ENCODE assay signal across 9 cellular contexts in genomic region chr20:17796096-17796563, GRCh38.
DNase-seq lines count a peak whose midpoint lies in the region; ATAC-seq and TF ChIP-seq lines count a peak whose summit lies in the region.
"Had no signal": no experiment of that assay in that cellular context is flagged by ENCODE, and none has a peak within 500 bp of the region (broad histone marks: within the 10 kb centered on the region; RNA-seq: fewer than 3 reads in every experiment).

No MANE protein-coding gene starts in this region.

- H3K27me3 ChIP-seq in PC-3 (ENCODE audit: low read length) (no peaks in the 10 kb centered on the region), uterus (no peaks in the 10 kb centered on the region)

- H3F3A ChIP-seq in PC-3 (ENCODE audit: low read length, unreplicated experiment), result no peaks in the 10 kb centered on the region

- POLR2A ChIA-PET in PC-3 (lab: Charles Lee; ENCODE audit: unreplicated experiment), result no interaction called here

- intact Hi-C loops in PC-3 (cut with micrococcal nuclease), result no loop called here
- intact Hi-C loops in uterus (cut with DNase I; ENCODE audit: low total_unique reads), result loop anchor here (5.0 kb wide), 1 partner anchor 86 kb away; no protein-coding TSS in a partner anchor

- H3K4me3 ChIP-seq in PC-3 (ENCODE audit: low read length) (no peak overlapping the region), uterus (no peak overlapping the region)

- no peak overlapping the region for H3K27ac ChIP-seq in PC-3 (ENCODE audit: low read length)
- H3K27ac ChIP-seq in uterus, result peak overlapping the region; percentile 74 to 84

- peaks cover 27% of the 10 kb centered on the region for H3K4me1 ChIP-seq in PC-3 (ENCODE audit: insufficient read depth, low read length)
- peaks cover 0 to 6% of the 10 kb centered on the region in 2 donors for H3K4me1 ChIP-seq in uterus

- no TSS peak for BruUV-seq in PC-3 (replicated peaks; lab: Mats Ljungman, UMichigan)

- no peaks in the 10 kb centered on the region for H4K20me1 ChIP-seq in PC-3 (ENCODE audit: low read length)

- no peaks in the 10 kb centered on the region for H3K9me2 ChIP-seq in PC-3 (replicated peaks; ENCODE audit: low read length)

- no peaks in the 10 kb centered on the region for H3K79me2 ChIP-seq in PC-3 (ENCODE audit: low read length)

- no peak overlapping the region for H2AFZ ChIP-seq in PC-3 (ENCODE audit: low read length)

- H3K9me3 ChIP-seq in PC-3 (ENCODE audit: low read length) (no peaks in the 10 kb centered on the region), uterus (no peaks in the 10 kb centered on the region)

- in situ Hi-C loops in GM13977 (cut with MboI; ENCODE audit: low pct_unique_long_range_greater_than_20kb, low sequenced_read_pairs, unreplicated experiment), result no loop called here

- no peak overlapping the region for H3K4me2 ChIP-seq in PC-3 (ENCODE audit: low read length)

- H3K36me3 ChIP-seq in PC-3 (ENCODE audit: low read depth, low read length) (no peaks in the 10 kb centered on the region), uterus (no peaks in the 10 kb centered on the region)

- H3K9ac ChIP-seq in PC-3 (ENCODE audit: low read length), result no peak overlapping the region

- TF ChIP-seq POLR2A in uterus (IDR thresholded peaks at IDR 0.05), result no peak

- no peak for TF ChIP-seq CTCF in PC-3 (conservative IDR thresholded peaks at IDR 0.05; ENCODE audit: low read depth, low read length)
- TF ChIP-seq CTCF in uterus (IDR thresholded peaks at IDR 0.05), result no peak
- no peak for TF ChIP-seq CTCF in GM13977 (IDR thresholded peaks at IDR 0.05; ENCODE audit: extremely low read depth, insufficient read depth, missing control alignments)

- DNase-seq in PC-3 (peak; percentile 13), fibroblast of peridontal ligament (ENCODE audit: extremely low read depth) (peak; percentile 81), myocyte (ENCODE audit: low read depth) (peak; percentile 67), uterus (peak; percentile 66 to 75), GM13977 (ENCODE audit: low spot score) (no peak), NCI-H2107 (lab: John Stamatoyannopoulos, UW) (no peak), amniotic stem cell (lab: John Stamatoyannopoulos, UW) (no peak)
- DNase-seq: activated naive CD8-positive, alpha-beta T cell treated with anti-CD3 and anti-CD28 coated beads, Interleukin-2, amount 50 U/mL, for 24 hours; NCI-H1092 treated with DMSO at 0.1 percent for 48 hours had no signal

- ATAC-seq in PC-3, result no peak
- ATAC-seq: activated naive CD8-positive, alpha-beta T cell treated with anti-CD3 and anti-CD28 coated beads, Interleukin-2, amount 50 U/mL, for 24 hours had no signal

- CTCF ChIA-PET in PC-3 (lab: Charles Lee), result no interaction called here

Comparison
In these comparisons a context has a peak if more than half of its experiments do, and no peak if none do; other contexts are left out.
1. DNase-seq: peak in PC-3 (single experiment), fibroblast of peridontal ligament (single experiment), myocyte (single experiment) and uterus (2 of 2); none in GM13977 (single experiment), NCI-H2107 (single experiment) and amniotic stem cell (single experiment).